ENCODE assay signal across 10 cellular contexts in the genomic region with DNA sequence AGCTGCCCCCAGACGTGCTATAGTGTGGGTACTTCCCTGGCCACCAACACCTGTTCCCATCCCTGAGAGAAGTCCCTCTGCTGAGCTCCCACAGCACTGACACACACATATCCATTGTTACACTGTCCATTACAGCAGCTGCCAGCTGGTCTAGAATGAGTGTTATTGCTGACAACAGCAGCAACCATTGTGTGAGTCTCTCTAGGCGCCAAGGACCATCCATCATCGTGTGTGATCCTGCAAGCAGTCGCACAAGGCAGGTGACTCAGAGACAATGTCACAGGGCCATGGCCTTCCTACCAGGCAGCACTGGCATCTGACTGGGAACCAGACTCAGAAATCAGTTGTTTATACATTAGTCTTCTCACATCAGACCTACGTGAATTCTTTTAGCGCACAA. TPM values are rescaled to one million over a fixed set of nuclear protein-coding genes. Genes with fewer than 3 reads are reported as not detected.
A peak's percentile ranks its signal among the peaks of the same experiment; 100 is the strongest.
DNase-seq lines count a peak whose midpoint lies in the region; ATAC-seq and TF ChIP-seq lines count a peak whose summit lies in the region.
"Had no signal": no experiment of that assay in that cellular context is flagged by ENCODE, and none has a peak within 500 bp of the region (broad histone marks: within the 10 kb centered on the region; RNA-seq: fewer than 3 reads in every experiment).

No MANE protein-coding gene starts in this region.

- POLR2A ChIA-PET in activated CD8-positive, alpha-beta T cell treated with anti-CD3 and anti-CD28 coated beads for 36 hours (lab: Charles Lee) = no interaction called here

- no peaks in the 10 kb centered on the region for H3K27me3 Mint-ChIP-seq in activated naive CD4-positive, alpha-beta T cell treated with anti-CD3 and anti-CD28 coated beads, Interleukin-2, amount 50 U/mL, for 24 hours
- H3K27me3 Mint-ChIP-seq in activated CD8-positive, alpha-beta T cell treated with anti-CD3 and anti-CD28 coated beads for 36 hours = no peaks in the 10 kb centered on the region

- ATAC-seq in activated CD8-positive, alpha-beta T cell treated with anti-CD3 and anti-CD28 coated beads for 36 hours = no peak
- no peak for ATAC-seq in GM18502 (IDR thresholded peaks at IDR 0.05; ENCODE audit: poor library complexity, unreplicated experiment)
- no peak for ATAC-seq in HG03095 (IDR thresholded peaks at IDR 0.05; ENCODE audit: unreplicated experiment)

- H3K4me1 Mint-ChIP-seq in activated naive CD4-positive, alpha-beta T cell treated with anti-CD3 and anti-CD28 coated beads, Interleukin-2, amount 50 U/mL, for 24 hours = peaks cover 38% of the 10 kb centered on the region
- peaks cover 3% of the 10 kb centered on the region for H3K4me1 Mint-ChIP-seq in activated CD8-positive, alpha-beta T cell treated with anti-CD3 and anti-CD28 coated beads for 36 hours (ENCODE audit: low read depth)

- peaks cover 25% of the 10 kb centered on the region for H3K36me3 Mint-ChIP-seq in activated naive CD4-positive, alpha-beta T cell treated with anti-CD3 and anti-CD28 coated beads, Interleukin-2, amount 50 U/mL, for 24 hours
- peaks cover 37% of the 10 kb centered on the region for H3K36me3 Mint-ChIP-seq in activated CD8-positive, alpha-beta T cell treated with anti-CD3 and anti-CD28 coated beads for 36 hours (ENCODE audit: low read depth)

- CTCF ChIA-PET in activated CD8-positive, alpha-beta T cell treated with anti-CD3 and anti-CD28 coated beads for 36 hours (lab: Charles Lee) = interaction anchor here (4.6 kb wide), 1 partner anchor 10 kb away, joined by 34 read pairs; no protein-coding TSS in a partner anchor

- H3K27ac ChIP-seq in suprapubic skin = peak overlapping the region; percentile 39

- peak overlapping the region; percentile 62 for H3K27ac Mint-ChIP-seq in activated naive CD4-positive, alpha-beta T cell treated with anti-CD3 and anti-CD28 coated beads, Interleukin-2, amount 50 U/mL, for 24 hours
- H3K27ac Mint-ChIP-seq in activated CD8-positive, alpha-beta T cell treated with anti-CD3 and anti-CD28 coated beads for 36 hours = peak overlapping the region; percentile 25

- 69% methylated on average over 6 of the region's 6 CpGs for WGBS in suprapubic skin

- no peak for TF ChIP-seq CTCF in activated CD8-positive, alpha-beta T cell treated with anti-CD3 and anti-CD28 coated beads for 36 hours (IDR thresholded peaks at IDR 0.05)
- no peak for TF ChIP-seq CTCF in suprapubic skin (IDR thresholded peaks at IDR 0.05)

- DNase-seq in activated naive CD4-positive, alpha-beta T cell (lab: John Stamatoyannopoulos, UW) = no peak
- DNase-seq in activated CD8-positive, alpha-beta T cell treated with anti-CD3 and anti-CD28 coated beads for 36 hours = no peak
- DNase-seq in inferior parietal cortex (ENCODE audit: extremely low spot score) = peak; percentile 79
- DNase-seq in suprapubic skin (ENCODE audit: low spot score in 2 of 2) = no peak
- DNase-seq in HCEC 1CT = no peak
- DNase-seq: cortex of kidney, NCI-H1694 had no signal

- no peak overlapping the region for H3K4me3 Mint-ChIP-seq in activated naive CD4-positive, alpha-beta T cell treated with anti-CD3 and anti-CD28 coated beads, Interleukin-2, amount 50 U/mL, for 24 hours
- no peak overlapping the region for H3K4me3 Mint-ChIP-seq in activated CD8-positive, alpha-beta T cell treated with anti-CD3 and anti-CD28 coated beads for 36 hours

- no peak overlapping the region for H3K4me3 ChIP-seq in suprapubic skin

- H3K36me3 ChIP-seq in suprapubic skin = peaks cover 94% of the 10 kb centered on the region

- H3K4me1 ChIP-seq in suprapubic skin = peaks cover 14% of the 10 kb centered on the region

- TF ChIP-seq POLR2A in suprapubic skin (IDR thresholded peaks at IDR 0.05) = no peak

- intact Hi-C loops in activated CD8-positive, alpha-beta T cell treated with anti-CD3 and anti-CD28 coated beads for 36 hours (cut with micrococcal nuclease) = no loop called here

- no peaks in the 10 kb centered on the region for H3K27me3 ChIP-seq in suprapubic skin

- TF ChIP-seq EP300 in suprapubic skin (IDR thresholded peaks at IDR 0.05) = no peak

- H3K9me3 Mint-ChIP-seq in activated naive CD4-positive, alpha-beta T cell treated with anti-CD3 and anti-CD28 coated beads, Interleukin-2, amount 50 U/mL, for 24 hours = no peaks in the 10 kb centered on the region
- H3K9me3 Mint-ChIP-seq in activated CD8-positive, alpha-beta T cell treated with anti-CD3 and anti-CD28 coated beads for 36 hours = no peaks in the 10 kb centered on the region

- H3K9me3 ChIP-seq in suprapubic skin = no peaks in the 10 kb centered on the region

RNA-seq across cellular contexts. Expression of a gene that starts 56.3 kb away (rescaled TPM):
- total RNA-seq in activated CD8-positive, alpha-beta T cell treated with anti-CD3 and anti-CD28 coated beads for 36 hours = 10 to 100 TPM; 60.2 to 64.3 TPM
- total RNA-seq in suprapubic skin = 100 to 1,000 TPM in 1 of 4 donors, 10 to 100 TPM in 3; 54.3 to 138 (median 83.6) TPM
